ENCODE assay signal across 22 cellular contexts in genomic region chr4:11799182-11799581, GRCh38.
"Had no signal": no experiment of that assay in that cellular context is flagged by ENCODE, and none has a peak within 500 bp of the region (broad histone marks: within the 10 kb centered on the region; RNA-seq: fewer than 3 reads in every experiment).

No MANE protein-coding gene starts in this region.

- H3K36me3 ChIP-seq: brain microvascular endothelial cell, left ventricle myocardium inferior, right atrium auricular region, tibial nerve, uterus, WERI-Rb-1 had no signal

- H3K27me3 ChIP-seq: brain microvascular endothelial cell, right atrium auricular region, tibial nerve, uterus had no signal

- ATAC-seq: activated naive CD8-positive, alpha-beta T cell treated with anti-CD3 and anti-CD28 coated beads, Interleukin-2, amount 50 U/mL, for 24 hours had no signal

- FAIRE-seq: colon, frontal cortex had no signal

- H3K4me3 ChIP-seq: left ventricle myocardium inferior, right atrium auricular region, tibial nerve, uterus had no signal

- H3K27ac ChIP-seq: brain microvascular endothelial cell, left ventricle myocardium inferior, right atrium auricular region, tibial nerve, uterus, WERI-Rb-1 had no signal

- H3K9me3 ChIP-seq: right atrium auricular region, uterus had no signal

- H3K4me1 ChIP-seq: left ventricle myocardium inferior, right atrium auricular region, tibial nerve, uterus had no signal

- DNase-seq: activated CD4-positive, alpha-beta T cell treated with anti-CD3 and anti-CD28 coated beads for 1 hour; activated CD8-positive, alpha-beta memory T cell treated with anti-CD3 and anti-CD28 coated beads for 24 hours; activated CD8-positive, alpha-beta memory T cell treated with anti-CD3 and anti-CD28 coated beads, Interleukin-2, amount 50 U/mL, for 48 hours; activated effector memory CD4-positive, alpha-beta T cell treated with Interleukin-2 at 50 U/mL for 16 hours; activated naive CD4-positive, alpha-beta T cell treated with anti-CD3 and anti-CD28 coated beads, Interleukin-2, amount 10 ng/mL, durations not matched to agents 7 days and 5 days; activated naive CD8-positive, alpha-beta T cell treated with anti-CD3 and anti-CD28 coated beads, Interleukin-2, amount 50 U/mL, for 24 hours; activated T-cell treated with anti-CD3 and anti-CD28 coated beads, Interleukin-2, amount 50 U/mL, for 48 hours; anterior cingulate cortex; brain microvascular endothelial cell; central memory CD4-positive, alpha-beta T cell; left ventricle myocardium inferior; mammary epithelial cell; midbrain; stimulated activated CD4-positive, alpha-beta T cell treated with anti-CD3 and anti-CD28 coated beads, Interleukin-2, amount 100 ng/mL, for 24 hours; stimulated activated naive CD4-positive, alpha-beta T cell treated with Interleukin-2 at 50 U/mL for 16 hours; substantia nigra; uterus; WERI-Rb-1 had no signal
